In the genomic region with DNA sequence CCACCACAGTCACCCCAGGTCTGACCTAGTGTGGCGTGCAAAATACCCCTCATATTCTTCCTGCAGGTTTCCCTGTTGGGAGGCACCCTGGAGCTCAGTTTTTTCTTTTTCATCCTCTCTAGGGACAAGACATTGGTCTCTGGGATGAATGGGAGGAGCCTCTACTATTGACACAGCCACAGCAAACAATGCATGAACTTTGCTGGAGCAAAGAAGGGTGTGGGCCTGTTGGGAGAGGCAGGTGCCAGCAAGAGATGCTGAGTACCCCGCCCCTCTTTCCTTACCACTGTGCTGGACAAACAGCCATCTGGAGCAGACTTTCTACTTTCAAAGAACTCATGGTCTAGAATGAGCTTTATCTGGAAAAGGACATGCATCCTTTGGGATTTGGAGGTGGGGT, we compare ENCODE assay signal across 20 cellular contexts. TPM values are rescaled to one million over a fixed set of nuclear protein-coding genes. Genes with fewer than 3 reads are reported as not detected.
DNase-seq lines count a peak whose midpoint lies in the region; ATAC-seq and FAIRE-seq lines count a peak whose summit lies in the region.
"Had no signal": no experiment of that assay in that cellular context is flagged by ENCODE, and none has a peak within 500 bp of the region (broad histone marks: within the 10 kb centered on the region; RNA-seq: fewer than 3 reads in every experiment).

No MANE protein-coding gene starts in this region.

- FAIRE-seq in urothelium cell line (lab: Jason Lieb, UNC), result no peak
- FAIRE-seq: colon, GM12878, HTR-8/SVneo had no signal

- ATAC-seq in HG02678 (IDR thresholded peaks at IDR 0.05; ENCODE audit: unreplicated experiment), result no peak
- ATAC-seq in GM21786 (IDR thresholded peaks at IDR 0.05; ENCODE audit: unreplicated experiment), result no peak
- ATAC-seq: GM12878, heart right ventricle had no signal

- peak; percentile 26 for DNase-seq in DMS79 (lab: John Stamatoyannopoulos, UW)
- DNase-seq in NCI-H1930 (lab: John Stamatoyannopoulos, UW), result peak; percentile 67 to 80
- DNase-seq in NCI-H748 (lab: John Stamatoyannopoulos, UW; ENCODE audit: unreplicated experiment), result peak; percentile 100
- peak; percentile 68 for DNase-seq in mucosa of gallbladder (ENCODE audit: low spot score)
- DNase-seq in urothelium cell line (ENCODE audit: low spot score), result no peak
- DNase-seq: activated gamma-delta T cell; heart right ventricle; kidney glomerular epithelial cell; MM.1S; stimulated activated CD4-positive, alpha-beta T cell treated with anti-CD3 and anti-CD28 coated beads, Interleukin-15, amount 100 ng/mL, for 24 hours had no signal

RNA-seq across cellular contexts. Expression of gene TGM3, which starts 10.1 kb away (rescaled TPM):
- 1.4 TPM for total RNA-seq in mucosa of gallbladder
- total RNA-seq: activated CD8-positive, alpha-beta memory T cell treated with anti-CD3 and anti-CD28 coated beads for 36 hours; ascending aorta; B cell; epithelial cell of proximal tubule; GM12878; heart right ventricle; SK-MEL-5 had no signal
